ENCODE assay signal across 2 cellular contexts in genomic region chr17:60422162-60422665, GRCh38.
TF ChIP-seq lines count a peak whose summit lies in the region.

Gene CHCT1, plus strand, starts transcription at chr17:60422489. Its CDS starts 104 bp downstream, at chr17:60422593.

TF ChIP-seq in GM12878, 131 proteins besides CTCF, POLR2A, EP300 and RAD21:
- no peak for TF ChIP-seq BRCA1 (IDR thresholded peaks at IDR 0.05; ENCODE audit: low read depth, low read length)
- 0 out of 2 replicates have a peak, but pooled peaks have one; percentile 1 for TF ChIP-seq PAX5 (IDR thresholded peaks at IDR 0.05; ENCODE audit: borderline replicate concordance, low read depth, low read length)
- no peak for TF ChIP-seq RUNX3 (IDR thresholded peaks at IDR 0.05; ENCODE audit: low read length)
- TF ChIP-seq HSF1 (IDR thresholded peaks at IDR 0.05; ENCODE audit: low read depth, low read length): no peak
- TF ChIP-seq IRF5 (IDR thresholded peaks at IDR 0.05; ENCODE audit: borderline replicate concordance): no peak
- no peak for TF ChIP-seq HCFC1 (IDR thresholded peaks at IDR 0.05; ENCODE audit: low read length)
- no peak for TF ChIP-seq ESRRA (IDR thresholded peaks at IDR 0.05; ENCODE audit: low read length)

TF ChIP-seq in HepG2, 621 proteins besides CTCF, POLR2A, EP300 and RAD21:
- TF ChIP-seq ZNF280B (CRISPR knock-in tag; IDR thresholded peaks at IDR 0.05; ENCODE audit: borderline replicate concordance) (0 out of 2 replicates have a peak, but pooled peaks have one; percentile 17), ARNT2 (CRISPR knock-in tag; IDR thresholded peaks at IDR 0.05; ENCODE audit: low read depth) (0 out of 2 replicates have a peak, but pooled peaks have one; percentile 15), ZMAT5 (CRISPR knock-in tag; IDR thresholded peaks at IDR 0.05; ENCODE audit: borderline replicate concordance, low read depth) (no peak), NBN (conservative IDR thresholded peaks at IDR 0.05) (no peak), CBFB (CRISPR knock-in tag; IDR thresholded peaks at IDR 0.05) (no peak), GLI4 (CRISPR knock-in tag; IDR thresholded peaks at IDR 0.05; ENCODE audit: borderline replicate concordance) (0 out of 2 replicates have a peak, but pooled peaks have one; percentile 22), HNRNPL (IDR thresholded peaks at IDR 0.05; ENCODE audit: low read depth, low read length) (0 out of 2 replicates have a peak, but pooled peaks have one; percentile 25), AHR (CRISPR knock-in tag; IDR thresholded peaks at IDR 0.05) (no peak), ZSCAN31 (CRISPR knock-in tag; IDR thresholded peaks at IDR 0.05; ENCODE audit: low read depth) (no peak), RAD51 (IDR thresholded peaks at IDR 0.05; ENCODE audit: borderline replicate concordance) (no peak), KDM3A (CRISPR knock-in tag; IDR thresholded peaks at IDR 0.05; ENCODE audit: low read depth) (no peak), AGO1 (IDR thresholded peaks at IDR 0.05; ENCODE audit: low read depth, low read length, poor library complexity, severe bottlenecking) (no peak), ZFP36 (IDR thresholded peaks at IDR 0.05; ENCODE audit: borderline replicate concordance, low read depth, low read length, partially characterized antibody) (no peak)
